8 cellular contexts compared by ENCODE assay signal in genomic region chr6:18265099-18265372, GRCh38. TPM values are rescaled to one million over a fixed set of nuclear protein-coding genes. Genes with fewer than 3 reads are reported as not detected.
DNase-seq lines count a peak whose midpoint lies in the region; ATAC-seq and TF ChIP-seq lines count a peak whose summit lies in the region.

No MANE protein-coding gene starts in this region.

- H3K4me1 ChIP-seq in PC-3 (ENCODE audit: insufficient read depth, low read length) (peaks cover 39% of the 10 kb centered on the region), esophagus (ENCODE audit: control insufficient read depth in 2 of 2, insufficient read depth in 2 of 2, low read length in 1 of 2) (peaks cover 2 to 7% of the 10 kb centered on the region in 2 donors), psoas muscle (peaks cover 39% of the 10 kb centered on the region)

- CTCF ChIA-PET in PC-3 (lab: Charles Lee), result no interaction called here

- intact Hi-C loops in PC-3 (cut with micrococcal nuclease), result loop anchor here (2.0 kb wide), 2 partner anchors 50 to 110 kb away; partner anchors contain the start of genes KDM1B and TPMT
- intact Hi-C loops in psoas muscle (cut with DNase I), result loop anchor here in 1 of 2 donors (5.0 kb wide), 1 partner anchor 117 kb away; no protein-coding TSS in a partner anchor

- TF ChIP-seq CTCF in GM12865 (IDR thresholded peaks at IDR 0.05; ENCODE audit: insufficient read depth, low read depth, low read length, missing control alignments) (no peak), PC-3 (conservative IDR thresholded peaks at IDR 0.05; ENCODE audit: low read depth, low read length) (no peak), psoas muscle (IDR thresholded peaks at IDR 0.05) (no peak)

- no peaks in the 10 kb centered on the region for H3K27me3 ChIP-seq in PC-3 (ENCODE audit: low read length)
- H3K27me3 ChIP-seq in esophagus (ENCODE audit: control insufficient read depth in 1 of 2, insufficient read depth in 2 of 2, low read length in 2 of 2), result no peaks in the 10 kb centered on the region
- no peaks in the 10 kb centered on the region for H3K27me3 ChIP-seq in psoas muscle (ENCODE audit: insufficient read depth in 3 of 3, low read length in 2 of 3)

- H3K27ac ChIP-seq in PC-3 (ENCODE audit: low read length), result peak overlapping the region; percentile 59
- peak overlapping the region; percentile 93 to 95 for H3K27ac ChIP-seq in esophagus (ENCODE audit: low read depth in 2 of 2, low read length in 1 of 2)
- H3K27ac ChIP-seq in psoas muscle, result peak overlapping the region; percentile 92

- peaks cover 32% of the 10 kb centered on the region for H4K20me1 ChIP-seq in PC-3 (ENCODE audit: low read length)

- H3K4me3 ChIP-seq in GM12865 (ENCODE audit: low read depth, low read length) (peak overlapping the region; percentile 83), PC-3 (ENCODE audit: low read length) (peak overlapping the region; percentile 73), esophagus (ENCODE audit: low read depth in 1 of 2, low read length in 2 of 2) (peak overlapping the region; percentile 80 to 94), psoas muscle (peak overlapping the region; percentile 88)

- BruUV-seq in PC-3 (replicated peaks; lab: Mats Ljungman, UMichigan), result TSS peak; percentile 59

- ATAC-seq in PC-3 (no peak), psoas muscle (no peak), HG03460 (IDR thresholded peaks at IDR 0.05; ENCODE audit: unreplicated experiment) (no peak), HG02759 (IDR thresholded peaks at IDR 0.05; ENCODE audit: unreplicated experiment) (no peak), HG03378 (IDR thresholded peaks at IDR 0.05; ENCODE audit: unreplicated experiment) (no peak)

- H3K9me3 ChIP-seq in PC-3 (ENCODE audit: low read length) (no peaks in the 10 kb centered on the region), esophagus (ENCODE audit: control insufficient read depth in 2 of 2, insufficient read depth in 1 of 2, low read depth in 1 of 2, low read length in 1 of 2) (no peaks in the 10 kb centered on the region), psoas muscle (no peaks in the 10 kb centered on the region)

- peak overlapping the region; percentile 95 for H3K4me2 ChIP-seq in PC-3 (ENCODE audit: low read length)

- H3K9ac ChIP-seq in PC-3 (ENCODE audit: low read length), result peak overlapping the region; percentile 97

- 3 to 10% methylated on average over 2 of the region's 2 CpGs for WGBS in esophagus, 2 donors
- WGBS in psoas muscle, 3 donors, result 10 to 13% (median 11%) methylated on average over 2 of the region's 2 CpGs

- H3K9me2 ChIP-seq in PC-3 (replicated peaks; ENCODE audit: low read length), result no peaks in the 10 kb centered on the region

- peaks cover 5% of the 10 kb centered on the region for H3F3A ChIP-seq in PC-3 (ENCODE audit: low read length, unreplicated experiment)

- H2AFZ ChIP-seq in PC-3 (ENCODE audit: low read length), result peak overlapping the region; percentile 92

- POLR2A ChIA-PET in PC-3 (lab: Charles Lee; ENCODE audit: unreplicated experiment), result interaction anchor here (0.6 to 1.0 kb wide), 2 partner anchors 43 to 122 kb away, joined by 3 to 5 read pairs; partner anchors contain the start of gene RNF144B

- DNase-seq in GM12865 (ENCODE audit: low read depth) (no peak), PC-3 (no peak), psoas muscle (no peak), NOMO-1 treated with DMSO at 0.1 percent for 48 hours (lab: John Stamatoyannopoulos, UW; ENCODE audit: unreplicated experiment) (no peak)

- H3K79me2 ChIP-seq in PC-3 (ENCODE audit: low read length), result peaks cover 40% of the 10 kb centered on the region

- H3K36me3 ChIP-seq in PC-3 (ENCODE audit: low read depth, low read length) (peaks cover 9% of the 10 kb centered on the region; the same call in 1 of the 2 replicates), esophagus (ENCODE audit: control insufficient read depth in 2 of 2, insufficient read depth in 2 of 2, low read length in 1 of 2) (no peaks in the 10 kb centered on the region), psoas muscle (ENCODE audit: insufficient read depth in 1 of 2, low read depth in 1 of 2) (peaks cover 0 to 3% of the 10 kb centered on the region in 2 donors)

RNA-seq across cellular contexts. Expression of gene DEK, which starts 0.7 kb away (rescaled TPM):
- total RNA-seq in PC-3 (2014; rRNA removed) (155 and 170 TPM in 2 replicates), psoas muscle (10 to 100 TPM; 65.0 to 91.0 (median 69.2) TPM)
- polyA plus RNA-seq in esophagus (10 to 100 TPM; 27.0 to 43.1 TPM), psoas muscle (10 to 100 TPM; 28.7 to 66.1 (median 44.3) TPM)
